In the genomic region with DNA sequence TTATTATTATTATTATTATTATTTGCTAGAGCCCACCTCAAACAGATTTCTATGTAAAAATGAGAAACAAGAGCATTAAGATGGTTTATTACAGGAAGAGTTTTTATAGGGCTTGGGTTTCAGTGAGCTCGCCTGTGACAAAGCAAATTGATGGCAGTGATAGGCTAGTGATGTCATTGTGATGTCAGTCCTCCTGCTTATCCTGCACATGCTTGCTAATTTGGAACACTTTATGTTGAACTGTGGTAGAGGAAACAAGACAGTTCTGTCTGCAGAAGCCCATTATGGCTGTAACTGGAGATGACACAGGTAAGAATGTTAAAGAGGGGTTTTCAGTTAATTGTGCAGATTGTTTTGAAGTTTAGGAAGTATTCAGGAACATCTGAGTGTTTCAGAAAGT, we compare ENCODE assay signal across 8 cellular contexts.
DNase-seq lines count a peak whose midpoint lies in the region; ATAC-seq, FAIRE-seq and TF ChIP-seq lines count a peak whose summit lies in the region.

No MANE protein-coding gene starts in this region.

- H3K27ac ChIP-seq in A549 (peak overlapping the region; percentile 82 to 87), skeletal muscle tissue (ENCODE audit: low read depth, low read length) (peak overlapping the region; percentile 94)

- no peak for TF ChIP-seq EP300 in A549 (IDR thresholded peaks at IDR 0.05)

- no peaks in the 10 kb centered on the region for H3K27me3 ChIP-seq in skeletal muscle tissue (ENCODE audit: control insufficient read depth in 3 of 3, insufficient read depth in 3 of 3, low read length in 3 of 3)

- H3K4me3 ChIP-seq in A549, result peak overlapping the region; percentile 50; the same call in 1 of the 3 replicates
- peak overlapping the region in 2 of 3 donors; percentile 72 to 75 for H3K4me3 ChIP-seq in skeletal muscle tissue (ENCODE audit: low read length in 3 of 3)

- H3K9me3 ChIP-seq in A549 (no peaks in the 10 kb centered on the region), skeletal muscle tissue (ENCODE audit: control insufficient read depth in 3 of 3, low read length in 3 of 3) (no peaks in the 10 kb centered on the region)

- H3K9ac ChIP-seq in skeletal muscle tissue (ENCODE audit: low read depth in 1 of 3, low read length in 3 of 3), result peak overlapping the region in 2 of 3 donors; percentile 75 to 84

- TF ChIP-seq RAD21 in A549 (conservative IDR thresholded peaks at IDR 0.05 in 1 of 2, IDR thresholded peaks at IDR 0.05 in 1 of 2), result no peak

- TF ChIP-seq CTCF in A549 (IDR thresholded peaks at IDR 0.05) (no peak), HFFc6 (IDR thresholded peaks at IDR 0.05) (no peak)

- H3K4me3 Mint-ChIP-seq in HFFc6, result peak overlapping the region; percentile 92

- no peaks in the 10 kb centered on the region for H3K9me3 Mint-ChIP-seq in HFFc6

- FAIRE-seq in A549 (lab: Jason Lieb, UNC), result no peak

- H3K36me3 Mint-ChIP-seq in HFFc6 (ENCODE audit: low read depth), result peaks cover 16% of the 10 kb centered on the region; the same call in 1 of the 2 replicates

- peaks cover 48% of the 10 kb centered on the region for H3K4me1 Mint-ChIP-seq in HFFc6 (ENCODE audit: low read depth)

- no peaks in the 10 kb centered on the region; the same call in 1 of the 2 replicates for H3K27me3 Mint-ChIP-seq in HFFc6 (ENCODE audit: insufficient read depth)

- POLR2A ChIA-PET in A549 (lab: Yijun Ruan, JAX), result interaction anchor here (2.4 kb wide), 1 partner anchor 68 kb away, joined by 64 read pairs; a partner anchor contains a TSS

- WGBS in A549 (ENCODE audit: missing lambda C conversion rate), result 50% methylated on average over 1 of the region's 1 CpG

- H3K4me2 ChIP-seq in A549, result peak overlapping the region; percentile 98

- DNase-seq in A549 (ENCODE audit: low read depth in 1 of 2, low spot score in 1 of 2) (peak; percentile 21 to 79), HFFc6 (peak; percentile 52), fibroblast of peridontal ligament (ENCODE audit: extremely low read depth) (peak; percentile 74), pons (ENCODE audit: low spot score) (no peak)
- peak; percentile 41 for DNase-seq in activated CD4-positive, alpha-beta T cell treated with anti-CD3 and anti-CD28 coated beads, Interleukin-2, amount 50 U/mL, for 1 hour

- CTCF ChIA-PET in A549 (lab: Yijun Ruan, JAX), result interaction anchor here (0.6 to 4.0 kb wide), 17 partner anchors 8 to 200 kb away, joined by 3 to 34 read pairs (median 12); a partner anchor contains a TSS

- no peak for TF ChIP-seq POLR2A in A549 (IDR thresholded peaks at IDR 0.05; ENCODE audit: low read length)

- H3K36me3 ChIP-seq in skeletal muscle tissue (ENCODE audit: control insufficient read depth in 3 of 3, insufficient read depth in 3 of 3, low read length in 3 of 3), result no peaks in the 10 kb centered on the region

- H3K4me1 ChIP-seq in A549, result peaks cover 10% of the 10 kb centered on the region
- H3K4me1 ChIP-seq in skeletal muscle tissue (ENCODE audit: control insufficient read depth in 3 of 3, insufficient read depth in 3 of 3, low read length in 3 of 3), result peaks cover 0 to 17% (median 2%) of the 10 kb centered on the region in 3 donors

- ATAC-seq in A549 (no peak), GM18519 (IDR thresholded peaks at IDR 0.05; ENCODE audit: low FRiP score, unreplicated experiment) (no peak), HG02970 (IDR thresholded peaks at IDR 0.05; ENCODE audit: low FRiP score, unreplicated experiment) (no peak)

- H3K27ac Mint-ChIP-seq in HFFc6, result peak overlapping the region; percentile 100

TF ChIP-seq in A549, 52 proteins besides CTCF, POLR2A, EP300 and RAD21:
- TF ChIP-seq SMC3 (IDR thresholded peaks at IDR 0.05) (no peak), MAFK (IDR thresholded peaks at IDR 0.05; ENCODE audit: partially characterized antibody) (peak; percentile 6)
